23 cellular contexts compared by ENCODE assay signal in the genomic region with DNA sequence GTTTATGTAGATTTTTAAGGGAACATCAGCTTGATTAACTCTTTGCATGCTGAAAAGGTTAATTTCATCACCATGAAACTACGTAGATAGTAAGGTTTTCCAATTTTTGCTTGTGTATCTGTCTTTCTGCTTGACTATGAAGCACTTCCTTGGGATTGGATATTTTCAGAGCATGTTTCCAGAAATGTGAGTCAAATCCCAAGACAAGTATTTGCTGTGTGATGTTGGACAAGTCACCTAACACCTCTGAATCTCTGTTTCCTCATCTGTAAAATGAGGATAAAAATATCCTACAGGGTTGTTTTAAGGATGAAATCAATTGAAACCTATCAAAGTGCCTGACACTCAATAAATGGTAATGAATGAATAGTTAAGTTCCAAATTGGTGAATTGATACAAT.
"Had no signal": no experiment of that assay in that cellular context is flagged by ENCODE, and none has a peak within 500 bp of the region (broad histone marks: within the 10 kb centered on the region; RNA-seq: fewer than 3 reads in every experiment).

No MANE protein-coding gene starts in this region.

- H3K36me3 ChIP-seq: MG63, SJCRH30 had no signal

- DNase-seq: Karpas-422, KG1, MG63, NCI-H1092, NCI-H1105 treated with DMSO at 0.1 percent for 48 hours, NCI-H1417 treated with DMSO at 0.1 percent for 48 hours, NCI-H146, NCI-H1694 treated with DMSO at 0.1 percent for 48 hours, NCI-H1930, NCI-H2081, NCI-H2107, NCI-H226, NCI-H446, NCI-H510A, NCI-H524 treated with DMSO at 0.1 percent for 48 hours, NCI-H69, NCI-H774, PC-3, SHP77 treated with DMSO at 0.1 percent for 48 hours, SJCRH30 had no signal

- H3K9me3 ChIP-seq: MG63, SJCRH30 had no signal

- ATAC-seq: Panc1, PC-3, SK-N-SH treated with all-trans-retinoic acid at 6 μM for 48 hours had no signal

- H3K4me3 ChIP-seq: MG63, SJCRH30 had no signal

- H3K27me3 ChIP-seq: MG63, SJCRH30 had no signal

- H3K27ac ChIP-seq: RWPE1, SJCRH30 had no signal
